ENCODE assay signal across 17 cellular contexts in the genomic region with DNA sequence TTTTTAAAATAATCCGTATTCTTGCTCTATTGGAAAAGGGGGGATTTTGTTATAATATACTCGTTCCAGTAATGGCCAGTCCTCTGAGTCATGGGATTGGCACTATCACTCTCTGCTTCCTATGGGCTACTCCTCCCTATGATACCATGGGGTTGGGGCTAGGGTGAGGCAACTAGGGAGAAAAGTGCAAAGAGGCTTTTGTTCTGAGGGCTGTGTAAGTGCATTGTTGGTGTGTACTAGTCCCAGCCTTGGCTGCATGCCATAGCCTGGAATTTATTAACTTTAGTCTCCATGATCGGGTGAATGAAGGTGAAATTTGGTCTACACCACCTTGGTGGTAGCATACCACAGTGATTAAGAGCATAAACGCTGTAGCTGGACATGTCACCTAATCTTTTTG.
A peak's percentile ranks its signal among the peaks of the same experiment; 100 is the strongest.
DNase-seq lines count a peak whose midpoint lies in the region; ATAC-seq, FAIRE-seq and TF ChIP-seq lines count a peak whose summit lies in the region.
"Had no signal": no experiment of that assay in that cellular context is flagged by ENCODE, and none has a peak within 500 bp of the region (broad histone marks: within the 10 kb centered on the region; RNA-seq: fewer than 3 reads in every experiment).

No MANE protein-coding gene starts in this region.

- 6% methylated on average over 4 of the region's 4 CpGs for WGBS in A549 (ENCODE audit: missing lambda C conversion rate)

- ATAC-seq in A549 (peak; percentile 43 to 64; a peak in 4 of 6 replicates), HG03520 (IDR thresholded peaks at IDR 0.05; ENCODE audit: unreplicated experiment) (no peak)
- ATAC-seq in stimulated activated effector memory CD8-positive, alpha-beta T cell treated with anti-CD3 and anti-CD28 coated beads, Interleukin-12 subunit alpha, Interleukin-12 subunit beta, amount 100 ng/mL, for 72 hours = no peak
- ATAC-seq: left colon had no signal

- no peak overlapping the region for H3K4me3 Mint-ChIP-seq in stimulated activated effector memory CD8-positive, alpha-beta T cell treated with anti-CD3 and anti-CD28 coated beads, Interleukin-12 subunit alpha, Interleukin-12 subunit beta, amount 100 ng/mL, for 72 hours
- H3K4me3 Mint-ChIP-seq: CD4-positive, alpha-beta T cell had no signal

- H3K4me1 Mint-ChIP-seq in stimulated activated effector memory CD8-positive, alpha-beta T cell treated with anti-CD3 and anti-CD28 coated beads, Interleukin-12 subunit alpha, Interleukin-12 subunit beta, amount 100 ng/mL, for 72 hours = no peaks in the 10 kb centered on the region

- no peaks in the 10 kb centered on the region for H3K36me3 Mint-ChIP-seq in stimulated activated effector memory CD8-positive, alpha-beta T cell treated with anti-CD3 and anti-CD28 coated beads, Interleukin-12 subunit alpha, Interleukin-12 subunit beta, amount 100 ng/mL, for 72 hours

- CTCF ChIA-PET in A549 (lab: Yijun Ruan, JAX) = no interaction called here

- H3K4me1 ChIP-seq in A549 = peaks cover 9% of the 10 kb centered on the region; the same call in 1 of the 3 replicates
- H3K4me1 ChIP-seq: sigmoid colon, uterus had no signal

- peaks cover 10% of the 10 kb centered on the region for H3K9me3 Mint-ChIP-seq in stimulated activated effector memory CD8-positive, alpha-beta T cell treated with anti-CD3 and anti-CD28 coated beads, Interleukin-12 subunit alpha, Interleukin-12 subunit beta, amount 100 ng/mL, for 72 hours
- H3K9me3 Mint-ChIP-seq: CD4-positive, alpha-beta T cell had no signal

- no peak overlapping the region for H3K27ac Mint-ChIP-seq in stimulated activated effector memory CD8-positive, alpha-beta T cell treated with anti-CD3 and anti-CD28 coated beads, Interleukin-12 subunit alpha, Interleukin-12 subunit beta, amount 100 ng/mL, for 72 hours
- H3K27ac Mint-ChIP-seq: activated T-helper 2 cell treated with anti-CD3 and anti-CD28 coated beads, Interferon-gamma antibody, Interleukin-2, Interleukin-4, amounts not matched to agents 10 μg/mL and 5 μg/mL and 100 μg/mL, durations not matched to agents 14 hours and 24 hours and 36 hours; CD4-positive, alpha-beta T cell had no signal

- H3K4me2 ChIP-seq in A549 = peak overlapping the region; percentile 22

- no peak for FAIRE-seq in A549 (lab: Jason Lieb, UNC)

- no peak for TF ChIP-seq EP300 in A549 (IDR thresholded peaks at IDR 0.05)

- no peak for TF ChIP-seq RAD21 in A549 (conservative IDR thresholded peaks at IDR 0.05 in 1 of 2, IDR thresholded peaks at IDR 0.05 in 1 of 2)

- no peak for TF ChIP-seq POLR2A in A549 (IDR thresholded peaks at IDR 0.05; ENCODE audit: low read length)

- peaks cover 13% of the 10 kb centered on the region; the same call in 2 of the 3 replicates for H3K9me3 ChIP-seq in A549
- H3K9me3 ChIP-seq: uterus had no signal

- H3K27ac ChIP-seq in A549 = peak overlapping the region; percentile 1 to 23; a peak in 1 of 6 replicates
- H3K27ac ChIP-seq: sigmoid colon, uterus had no signal

- no peak for TF ChIP-seq CTCF in A549 (IDR thresholded peaks at IDR 0.05)

- H3K4me3 ChIP-seq in A549 = no peak overlapping the region
- H3K4me3 ChIP-seq: sigmoid colon, uterus had no signal

- DNase-seq in A549 (ENCODE audit: low read depth in 1 of 2, low spot score in 1 of 2) (peak; percentile 8 to 39), HT-29 (ENCODE audit: low spot score) (peak; percentile 94), astrocyte of the hippocampus (ENCODE audit: low read depth, low spot score) (peak; percentile 0), kidney glomerular epithelial cell (lab: John Stamatoyannopoulos, UW) (peak; percentile 44)
- no peak for DNase-seq in stimulated activated CD4-positive, alpha-beta T cell treated with anti-CD3 and anti-CD28 coated beads, Interleukin-4, amount 100 ng/mL, for 24 hours
- DNase-seq in activated effector memory CD4-positive, alpha-beta T cell treated with Interleukin-2 at 50 U/mL for 16 hours = no peak
- DNase-seq in stimulated activated effector memory CD8-positive, alpha-beta T cell treated with anti-CD3 and anti-CD28 coated beads, Interleukin-12 subunit alpha, Interleukin-12 subunit beta, amount 100 ng/mL, for 72 hours (ENCODE audit: low spot score in 2 of 2) = no peak
- DNase-seq: activated CD4-positive, CD25-positive, alpha-beta regulatory T cell treated with anti-CD3 and anti-CD28 coated beads, Interleukin-2, amount 50 U/mL, for 72 hours; CD4-positive, alpha-beta T cell; effector CD4-positive, alpha-beta T cell; KG1; left colon; NCI-H1417; sigmoid colon; uterus had no signal

- POLR2A ChIA-PET in A549 (lab: Yijun Ruan, JAX) = no interaction called here

TF ChIP-seq in A549, 52 proteins besides CTCF, POLR2A, EP300 and RAD21:
- TF ChIP-seq FOSL2 (IDR thresholded peaks at IDR 0.05) = no peak
- 0 out of 2 replicates have a peak, but pooled peaks have one; percentile 14 for TF ChIP-seq FOSL2 (CRISPR knock-in tag; IDR thresholded peaks at IDR 0.05)
- TF ChIP-seq, protein P1, sequence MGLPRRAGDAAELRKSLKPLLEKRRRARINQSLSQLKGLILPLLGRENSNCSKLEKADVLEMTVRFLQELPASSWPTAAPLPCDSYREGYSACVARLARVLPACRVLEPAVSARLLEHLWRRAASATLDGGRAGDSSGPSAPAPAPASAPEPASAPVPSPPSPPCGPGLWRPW (IDR thresholded peaks at IDR 0.05) = no peak
TF ChIP-seq in A549: peak in this region for 1.

Comparison
In these comparisons a context has a peak if more than half of its experiments do, and no peak if none do; other contexts are left out.
1. ATAC-seq: peak in A549 (2 of 2); none in stimulated activated effector memory CD8-positive, alpha-beta T cell treated with anti-CD3 and anti-CD28 coated beads, Interleukin-12 subunit alpha, Interleukin-12 subunit beta, amount 100 ng/mL, for 72 hours (single experiment) and HG03520 (single experiment).
2. DNase-seq: peak in A549 (2 of 2), HT-29 (single experiment), astrocyte of the hippocampus (single experiment) and kidney glomerular epithelial cell (single experiment); none in stimulated activated CD4-positive, alpha-beta T cell treated with anti-CD3 and anti-CD28 coated beads, Interleukin-4, amount 100 ng/mL, for 24 hours (single experiment), activated effector memory CD4-positive, alpha-beta T cell treated with Interleukin-2 at 50 U/mL for 16 hours (single experiment) and stimulated activated effector memory CD8-positive, alpha-beta T cell treated with anti-CD3 and anti-CD28 coated beads, Interleukin-12 subunit alpha, Interleukin-12 subunit beta, amount 100 ng/mL, for 72 hours (0 of 2).